ENCODE assay signal across 8 cellular contexts in genomic region chr7:66683094-66683769, GRCh38. TPM values are rescaled to one million over a fixed set of nuclear protein-coding genes. Genes with fewer than 3 reads are reported as not detected.
DNase-seq lines count a peak whose midpoint lies in the region; ATAC-seq, FAIRE-seq and TF ChIP-seq lines count a peak whose summit lies in the region.
"Not testable (repeated sequence)": the region's sequence is repeated elsewhere in the genome, so short reads cannot be mapped to it uniquely, and the experiment has no call there.

No MANE protein-coding gene starts in this region.

- not testable (repeated sequence) for H3K27me3 ChIP-seq in CD4-positive, CD25-positive, alpha-beta regulatory T cell (ENCODE audit: control insufficient read depth, insufficient read depth, low read length); HUES48 (ENCODE audit: control insufficient read depth, insufficient read depth, low read length); H1 (replicated peaks in 1 of 4; ENCODE audit: control insufficient read depth in 3 of 4, extremely low read depth in 1 of 4, insufficient read depth in 3 of 4, low read length in 3 of 4); iPS-18a (ENCODE audit: control insufficient read depth, insufficient read depth, low read length)

- not testable (repeated sequence) for H2BK120ac ChIP-seq in H1 (replicated peaks; ENCODE audit: low read depth, low read length)

- not testable (repeated sequence) for FAIRE-seq in H1 (lab: Jason Lieb, UNC)

- not testable (repeated sequence) for H4K91ac ChIP-seq in H1 (replicated peaks; ENCODE audit: insufficient read length, low read length)

- H2AFZ ChIP-seq in H1 (ENCODE audit: low read length): not testable (repeated sequence)

- H2BK15ac ChIP-seq in H1 (ENCODE audit: low read length): not testable (repeated sequence)

- H3K23me2 ChIP-seq in H1 (ENCODE audit: low read depth, low read length): not testable (repeated sequence)

- 89% methylated on average over 10 of the region's 10 CpGs; no CpG with 5 or more reads in 1 of the 2 experiments for WGBS in H1 (ENCODE audit: extremely low coverage in 1 of 2, insufficient coverage in 1 of 2, insufficient read length in 1 of 2, insufficient replicate concordance in 2 of 2, low coverage in 1 of 2, low lambda C conversion rate in 2 of 2, missing lambda C conversion rate in 1 of 2), 2 experiments

- not testable (repeated sequence) for H4K20me1 ChIP-seq in H1 (replicated peaks in 1 of 2; ENCODE audit: control insufficient read depth in 1 of 2, insufficient read depth in 2 of 2, low read length in 2 of 2)

- not testable (repeated sequence) for DNase-seq in CD4-positive, CD25-positive, alpha-beta regulatory T cell; activated naive CD8-positive, alpha-beta T cell treated with anti-CD3 and anti-CD28 coated beads for 36 hours; H1 (ENCODE audit: low read depth in 1 of 2, low spot score in 2 of 2)

- not testable (repeated sequence) for H3K56ac ChIP-seq in H1 (replicated peaks; ENCODE audit: insufficient read length, low read depth, low read length)

- not testable (repeated sequence) for H3K79me2 ChIP-seq in H1 (ENCODE audit: control insufficient read depth in 1 of 2, insufficient read depth in 2 of 2, low read length in 2 of 2)

- peak overlapping the region; percentile 59 for H3K4me3 ChIP-seq in CD4-positive, CD25-positive, alpha-beta regulatory T cell (ENCODE audit: low read depth, low read length)
- H3K4me3 ChIP-seq in HUES48 (ENCODE audit: low read depth, low read length) (peak overlapping the region; percentile 89), H1 (ENCODE audit: extremely low read depth in 1 of 4, insufficient read depth in 2 of 4, low read depth in 3 of 4, low read length in 4 of 4) (peak overlapping the region; percentile 75 to 91 (median 78); a peak in 7 of 8 replicates), iPS-18a (ENCODE audit: low read length) (peak overlapping the region; percentile 85)

- H3K4me2 ChIP-seq in H1 (ENCODE audit: insufficient read depth in 1 of 2, low read depth in 2 of 2, low read length in 2 of 2): peak overlapping the region; percentile 64 to 71

- not testable (repeated sequence) for H4K8ac ChIP-seq in H1 (ENCODE audit: extremely low read depth, insufficient read depth, low read length)

- POLR2A ChIA-PET in H1 (lab: Charles Lee; ENCODE audit: partially characterized antibody): interaction anchor here (1.7 kb wide), 1 partner anchor 29 kb away, joined by 7 read pairs; no protein-coding TSS in a partner anchor

- H3K36me3 Mint-ChIP-seq in CD4-positive, CD25-positive, alpha-beta regulatory T cell; activated naive CD8-positive, alpha-beta T cell treated with anti-CD3 and anti-CD28 coated beads for 36 hours: not testable (repeated sequence)
- peaks cover 12% of the 10 kb centered on the region for H3K36me3 Mint-ChIP-seq in nephron (ENCODE audit: low read depth)
- peaks cover 11% of the 10 kb centered on the region for H3K36me3 Mint-ChIP-seq in stimulated activated naive CD8-positive, alpha-beta T cell treated with anti-CD3 and anti-CD28 coated beads, Interleukin-15, Interleukin-2, amounts not matched to agents 100 ng/mL and 50 ng/mL, for 24 hours (ENCODE audit: low read depth)

- not testable (repeated sequence) for H3K27me3 Mint-ChIP-seq in CD4-positive, CD25-positive, alpha-beta regulatory T cell; activated naive CD8-positive, alpha-beta T cell treated with anti-CD3 and anti-CD28 coated beads for 36 hours; nephron (ENCODE audit: low read depth); stimulated activated naive CD8-positive, alpha-beta T cell treated with anti-CD3 and anti-CD28 coated beads, Interleukin-15, Interleukin-2, amounts not matched to agents 100 ng/mL and 50 ng/mL, for 24 hours

- TF ChIP-seq RAD21 in H1 (IDR thresholded peaks at IDR 0.05 in 1 of 2, conservative IDR thresholded peaks at IDR 0.05 in 1 of 2; ENCODE audit: low read depth in 2 of 2, low read length in 2 of 2): not testable (repeated sequence)

- H3K4me3 Mint-ChIP-seq in CD4-positive, CD25-positive, alpha-beta regulatory T cell: peak overlapping the region; percentile 92 to 100 (median 96)
- peak overlapping the region; percentile 89 for H3K4me3 Mint-ChIP-seq in activated naive CD8-positive, alpha-beta T cell treated with anti-CD3 and anti-CD28 coated beads for 36 hours
- H3K4me3 Mint-ChIP-seq in nephron: peak overlapping the region; percentile 95 to 97 (median 97)
- H3K4me3 Mint-ChIP-seq in stimulated activated naive CD8-positive, alpha-beta T cell treated with anti-CD3 and anti-CD28 coated beads, Interleukin-15, Interleukin-2, amounts not matched to agents 100 ng/mL and 50 ng/mL, for 24 hours: peak overlapping the region; percentile 93

- H3K23ac ChIP-seq in H1 (ENCODE audit: insufficient read length): not testable (repeated sequence)

- not testable (repeated sequence) for H3K9ac ChIP-seq in HUES48 (ENCODE audit: low read depth, low read length); H1 (replicated peaks in 1 of 4; ENCODE audit: extremely low read depth in 1 of 4, low read depth in 3 of 4, low read length in 3 of 4); iPS-18a (ENCODE audit: low read length)

- H2BK5ac ChIP-seq in H1 (ENCODE audit: low read depth, low read length): not testable (repeated sequence)

- not testable (repeated sequence) for H3K9me3 ChIP-seq in CD4-positive, CD25-positive, alpha-beta regulatory T cell (ENCODE audit: control insufficient read depth in 2 of 2, low read length in 2 of 2); HUES48 (ENCODE audit: control insufficient read depth, insufficient read depth, low read length); H1 (ENCODE audit: insufficient read depth in 2 of 2, low read depth in 1 of 2, low read length in 1 of 2); iPS-18a (ENCODE audit: control insufficient read depth, low read depth, low read length)

- peak overlapping the region; percentile 32 to 96 (median 62) for H3K27ac Mint-ChIP-seq in CD4-positive, CD25-positive, alpha-beta regulatory T cell
- H3K27ac Mint-ChIP-seq in activated naive CD8-positive, alpha-beta T cell treated with anti-CD3 and anti-CD28 coated beads for 36 hours; nephron: not testable (repeated sequence)
- peak overlapping the region; percentile 52 for H3K27ac Mint-ChIP-seq in stimulated activated naive CD8-positive, alpha-beta T cell treated with anti-CD3 and anti-CD28 coated beads, Interleukin-15, Interleukin-2, amounts not matched to agents 100 ng/mL and 50 ng/mL, for 24 hours

- H3K18ac ChIP-seq in H1 (ENCODE audit: extremely low read depth, low read length): not testable (repeated sequence)

- H2AK5ac ChIP-seq in H1 (ENCODE audit: low read depth, low read length): not testable (repeated sequence)

- H4K5ac ChIP-seq in H1 (ENCODE audit: insufficient read length, low read depth, low read length): not testable (repeated sequence)

- H3K14ac ChIP-seq in H1 (ENCODE audit: insufficient read length): not testable (repeated sequence)

- CTCF ChIA-PET in H1 (lab: Charles Lee; ENCODE audit: partially characterized antibody): interaction anchor here (1.4 kb wide), 1 partner anchor 125 kb away, joined by 5 read pairs; no protein-coding TSS in a partner anchor

- not testable (repeated sequence) for TF ChIP-seq CTCF in H1 (IDR thresholded peaks at IDR 0.05; ENCODE audit: control extremely low read depth in 1 of 3, insufficient read depth in 1 of 3, low read depth in 1 of 3, low read length in 3 of 3); nephron (IDR thresholded peaks at IDR 0.05; ENCODE audit: unreplicated experiment in 3 of 3)

- not testable (repeated sequence) for H3K27ac ChIP-seq in CD4-positive, CD25-positive, alpha-beta regulatory T cell (ENCODE audit: insufficient read depth, low read length, poor library complexity, severe bottlenecking); HUES48 (ENCODE audit: low read depth, low read length); H1 (ENCODE audit: low read depth, low read length); iPS-18a (ENCODE audit: low read length)

- not testable (repeated sequence) for H3K4ac ChIP-seq in H1 (replicated peaks; ENCODE audit: insufficient read length, low read depth, low read length)

- H2BK12ac ChIP-seq in H1 (ENCODE audit: low read depth, low read length): not testable (repeated sequence)

- peaks cover 9 to 46% (median 21%) of the 10 kb centered on the region in 4 donors for H3K4me1 Mint-ChIP-seq in CD4-positive, CD25-positive, alpha-beta regulatory T cell
- peaks cover 25% of the 10 kb centered on the region for H3K4me1 Mint-ChIP-seq in activated naive CD8-positive, alpha-beta T cell treated with anti-CD3 and anti-CD28 coated beads for 36 hours
- not testable (repeated sequence) for H3K4me1 Mint-ChIP-seq in nephron
- H3K4me1 Mint-ChIP-seq in stimulated activated naive CD8-positive, alpha-beta T cell treated with anti-CD3 and anti-CD28 coated beads, Interleukin-15, Interleukin-2, amounts not matched to agents 100 ng/mL and 50 ng/mL, for 24 hours (ENCODE audit: low read depth): peaks cover 42% of the 10 kb centered on the region

- not testable (repeated sequence) for H3K79me1 ChIP-seq in H1 (ENCODE audit: low read depth, low read length)

- not testable (repeated sequence) for H2BK20ac ChIP-seq in H1 (ENCODE audit: low read length)

- TF ChIP-seq POLR2A in H1 (IDR thresholded peaks at IDR 0.05; ENCODE audit: control extremely low read depth in 1 of 2, low read depth in 2 of 2, low read length in 2 of 2): not testable (repeated sequence)

- not testable (repeated sequence) for H3K9me3 Mint-ChIP-seq in CD4-positive, CD25-positive, alpha-beta regulatory T cell; activated naive CD8-positive, alpha-beta T cell treated with anti-CD3 and anti-CD28 coated beads for 36 hours; nephron; stimulated activated naive CD8-positive, alpha-beta T cell treated with anti-CD3 and anti-CD28 coated beads, Interleukin-15, Interleukin-2, amounts not matched to agents 100 ng/mL and 50 ng/mL, for 24 hours

- TF ChIP-seq EP300 in H1 (IDR thresholded peaks at IDR 0.05; ENCODE audit: borderline replicate concordance in 1 of 2, low read depth in 2 of 2, low read length in 2 of 2): not testable (repeated sequence)

- ATAC-seq in CD4-positive, CD25-positive, alpha-beta regulatory T cell (ENCODE audit: low read depth in 2 of 2): not testable (repeated sequence)
- peak; percentile 1; the same call in 1 of the 3 replicates for ATAC-seq in SK-N-SH treated with all-trans-retinoic acid at 6 μM for 48 hours

- H3K36me3 ChIP-seq in CD4-positive, CD25-positive, alpha-beta regulatory T cell (ENCODE audit: control insufficient read depth, insufficient read depth, low read length); HUES48 (ENCODE audit: control insufficient read depth, insufficient read depth, low read length); H1 (ENCODE audit: control insufficient read depth in 2 of 4, insufficient read depth in 4 of 4, low read length in 3 of 4); iPS-18a (ENCODE audit: control insufficient read depth, low read depth, low read length): not testable (repeated sequence)

- H3K4me1 ChIP-seq in CD4-positive, CD25-positive, alpha-beta regulatory T cell (ENCODE audit: control insufficient read depth, insufficient read depth, low read length, poor library complexity, severe bottlenecking): peaks cover 21% of the 10 kb centered on the region
- H3K4me1 ChIP-seq in HUES48 (ENCODE audit: control insufficient read depth, insufficient read depth, low read length); H1 (replicated peaks in 1 of 4; ENCODE audit: control insufficient read depth in 3 of 4, insufficient read depth in 4 of 4, low read length in 3 of 4); iPS-18a (ENCODE audit: control insufficient read depth, low read depth, low read length): not testable (repeated sequence)

RNA-seq across cellular contexts. Expression of gene KCTD7, which starts 54.6 kb away (rescaled TPM):
- 36.0 TPM for total RNA-seq in CD4-positive, CD25-positive, alpha-beta regulatory T cell
- polyA plus RNA-seq in CD4-positive, CD25-positive, alpha-beta regulatory T cell: 10 to 100 TPM; 13.9 to 17.5 (median 16.4) TPM
- 1 to 10 TPM; 3.5 to 4.3 TPM for total RNA-seq in activated naive CD8-positive, alpha-beta T cell treated with anti-CD3 and anti-CD28 coated beads for 36 hours
- 7.7 and 8.6 TPM in 2 replicates for total RNA-seq in H1 (2021; fragmentation: NEBNext Ultra II Directional; extraction: Animal tissue kit (Norgen Biotek cat#: 25700))
- polyA plus RNA-seq in H1 (2011; rRNA removed): 11.9 and 20.9 TPM in 2 replicates
- 15.6 TPM for polyA plus RNA-seq in H1 (2011; cell fraction: cytosol; rRNA removed)
- 27.3 TPM for polyA plus RNA-seq in H1 (2011; cell fraction: nucleus; rRNA removed)
- polyA plus RNA-seq in H1 (2012, experiment 1 of 2): 5.4 to 7.5 TPM (median 6.9 TPM) in 4 replicates
- polyA plus RNA-seq in H1 (2012, experiment 2 of 2): 4.1 TPM
- 6.6 TPM for polyA plus RNA-seq in H1 (2013, experiment 1 of 2)
- 6.0 TPM for polyA plus RNA-seq in H1 (2013, experiment 2 of 2)
- polyA minus RNA-seq in H1 (2011; rRNA and poly(A)+ RNA removed): 12.0 and 16.0 TPM in 2 replicates
- 7.9 TPM for polyA minus RNA-seq in H1 (2011; cell fraction: cytosol; rRNA and poly(A)+ RNA removed)
- polyA minus RNA-seq in H1 (2011; cell fraction: nucleus; rRNA and poly(A)+ RNA removed): 9.1 TPM

RNA-seq across cellular contexts. Expression of gene RABGEF1, which starts 57.3 kb away (rescaled TPM):
- 30.4 TPM for total RNA-seq in CD4-positive, CD25-positive, alpha-beta regulatory T cell
- polyA plus RNA-seq in CD4-positive, CD25-positive, alpha-beta regulatory T cell: 10 to 100 TPM; 16.6 to 22.7 (median 18.2) TPM
- 10 to 100 TPM; 18.9 to 20.3 TPM for total RNA-seq in activated naive CD8-positive, alpha-beta T cell treated with anti-CD3 and anti-CD28 coated beads for 36 hours
- 17.3 and 18.0 TPM in 2 replicates for total RNA-seq in H1 (2021; fragmentation: NEBNext Ultra II Directional; extraction: Animal tissue kit (Norgen Biotek cat#: 25700))
- polyA plus RNA-seq in H1 (2011; rRNA removed): 8.8 and 10.2 TPM in 2 replicates
- polyA plus RNA-seq in H1 (2011; cell fraction: cytosol; rRNA removed): 12.7 TPM
- 16.1 TPM for polyA plus RNA-seq in H1 (2011; cell fraction: nucleus; rRNA removed)
- 12.5 to 15.9 TPM (median 13.4 TPM) in 4 replicates for polyA plus RNA-seq in H1 (2012, experiment 1 of 2)
- 1.6 TPM for polyA plus RNA-seq in H1 (2012, experiment 2 of 2)
- 7.8 TPM for polyA plus RNA-seq in H1 (2013, experiment 1 of 2)
- 7.8 TPM for polyA plus RNA-seq in H1 (2013, experiment 2 of 2)
- polyA minus RNA-seq in H1 (2011; rRNA and poly(A)+ RNA removed): 28.8 and 35.9 TPM in 2 replicates
- 10.3 TPM for polyA minus RNA-seq in H1 (2011; cell fraction: cytosol; rRNA and poly(A)+ RNA removed)
- 14.3 TPM for polyA minus RNA-seq in H1 (2011; cell fraction: nucleus; rRNA and poly(A)+ RNA removed)
